Comparison of ENCODE assay signal across 17 cellular contexts in genomic region chr10:5970527-5970926, GRCh38. TPM values are rescaled to one million over a fixed set of nuclear protein-coding genes. Genes with fewer than 3 reads are reported as not detected.
DNase-seq lines count a peak whose midpoint lies in the region; ATAC-seq and TF ChIP-seq lines count a peak whose summit lies in the region.
"Had no signal": no experiment of that assay in that cellular context is flagged by ENCODE, and none has a peak within 500 bp of the region (broad histone marks: within the 10 kb centered on the region; RNA-seq: fewer than 3 reads in every experiment).

No MANE protein-coding gene starts in this region.

- ATAC-seq in activated T-cell treated with anti-CD3 and anti-CD28 coated beads, Interleukin-2, amount 50 U/mL, for 72 hours (replicated peaks in 1 of 2): no peak
- ATAC-seq in stimulated activated memory B cell treated with anti-CD40 and anti-IgM and Interleukin-4, amounts not matched to agents 10 μg/mL and 1 μg/mL and 100 μg/mL, for 72 hours: no peak
- ATAC-seq in GM21717 (IDR thresholded peaks at IDR 0.05; ENCODE audit: unreplicated experiment) (no peak), HG02759 (IDR thresholded peaks at IDR 0.05; ENCODE audit: unreplicated experiment) (no peak)

- DNase-seq in activated T-cell treated with anti-CD3 and anti-CD28 coated beads, Interleukin-2, amount 50 U/mL, for 72 hours: no peak
- DNase-seq in activated T-cell treated with anti-CD3 and anti-CD28 coated beads for 4 hours (no peak), RWPE1 (ENCODE audit: low spot score) (no peak), hepatocyte (ENCODE audit: low spot score) (no peak), dedifferentiated amniotic fluid mesenchymal stem cell (ENCODE audit: extremely low spot score) (no peak)
- DNase-seq: foreskin melanocyte, GDM1, NCI-H1105, NCI-H2107, NCI-H524, SHP77, substantia nigra had no signal

- no peaks in the 10 kb centered on the region for H3K9me3 Mint-ChIP-seq in activated T-cell treated with anti-CD3 and anti-CD28 coated beads, Interleukin-2, amount 50 U/mL, for 72 hours
- H3K9me3 Mint-ChIP-seq in stimulated activated memory B cell treated with anti-CD40 and anti-IgM and Interleukin-4, amounts not matched to agents 10 μg/mL and 1 μg/mL and 100 μg/mL, for 72 hours: no peaks in the 10 kb centered on the region

- peaks cover 3 to 6% of the 10 kb centered on the region in 2 donors for H3K36me3 Mint-ChIP-seq in activated T-cell treated with anti-CD3 and anti-CD28 coated beads, Interleukin-2, amount 50 U/mL, for 72 hours (ENCODE audit: insufficient read depth in 2 of 2)
- H3K36me3 Mint-ChIP-seq in stimulated activated memory B cell treated with anti-CD40 and anti-IgM and Interleukin-4, amounts not matched to agents 10 μg/mL and 1 μg/mL and 100 μg/mL, for 72 hours: peaks cover 9% of the 10 kb centered on the region

- POLR2A ChIA-PET in RWPE1 (lab: Yijun Ruan, JAX; ENCODE audit: low non-redundant PET): no interaction called here

- TF ChIP-seq CTCF in RWPE1 (conservative IDR thresholded peaks at IDR 0.05; ENCODE audit: low read depth) (no peak), hepatocyte (IDR thresholded peaks at IDR 0.05; ENCODE audit: poor library complexity) (no peak)

- H3K4me3 Mint-ChIP-seq in activated T-cell treated with anti-CD3 and anti-CD28 coated beads, Interleukin-2, amount 50 U/mL, for 72 hours: peak overlapping the region in 1 of 2 donors; percentile 80
- H3K4me3 Mint-ChIP-seq in stimulated activated memory B cell treated with anti-CD40 and anti-IgM and Interleukin-4, amounts not matched to agents 10 μg/mL and 1 μg/mL and 100 μg/mL, for 72 hours: no peak overlapping the region

- H3K27ac ChIP-seq in RWPE1 (peak overlapping the region; percentile 55), hepatocyte (peak overlapping the region; percentile 66)

- H3K36me3 ChIP-seq in hepatocyte (replicated peaks; ENCODE audit: insufficient read depth, low read depth): no peaks in the 10 kb centered on the region
- H3K36me3 ChIP-seq: BLaER1 treated with 17β-estradiol and CSF1 and Interleukin-3, amounts not matched to agents 10 nM and 100 nM; pancreas had no signal

- peak overlapping the region; percentile 8 for H3K27ac Mint-ChIP-seq in activated T-cell treated with anti-CD3 and anti-CD28 coated beads, Interleukin-2, amount 50 U/mL, for 72 hours
- H3K27ac Mint-ChIP-seq in stimulated activated memory B cell treated with anti-CD40 and anti-IgM and Interleukin-4, amounts not matched to agents 10 μg/mL and 1 μg/mL and 100 μg/mL, for 72 hours: peak overlapping the region; percentile 89

- no peaks in the 10 kb centered on the region for H4K20me1 ChIP-seq in hepatocyte (ENCODE audit: insufficient read depth, poor library complexity, severe bottlenecking)
- H4K20me1 ChIP-seq: BLaER1 treated with 17β-estradiol and CSF1 and Interleukin-3, amounts not matched to agents 10 nM and 100 nM had no signal

- no peaks in the 10 kb centered on the region for H3K27me3 Mint-ChIP-seq in activated T-cell treated with anti-CD3 and anti-CD28 coated beads, Interleukin-2, amount 50 U/mL, for 72 hours (ENCODE audit: low read depth)
- no peaks in the 10 kb centered on the region for H3K27me3 Mint-ChIP-seq in stimulated activated memory B cell treated with anti-CD40 and anti-IgM and Interleukin-4, amounts not matched to agents 10 μg/mL and 1 μg/mL and 100 μg/mL, for 72 hours

- peaks cover 3% of the 10 kb centered on the region for H3K4me1 ChIP-seq in hepatocyte (ENCODE audit: insufficient read depth)

- no peaks in the 10 kb centered on the region for H3K9me2 ChIP-seq in hepatocyte (replicated peaks; ENCODE audit: insufficient read depth)

- CTCF ChIA-PET in RWPE1 (lab: Yijun Ruan, JAX): interaction anchor here (0.6 kb wide), 1 partner anchor 11 kb away, joined by 3 read pairs; no protein-coding TSS in a partner anchor

- peaks cover 53% of the 10 kb centered on the region for H3K4me1 Mint-ChIP-seq in activated T-cell treated with anti-CD3 and anti-CD28 coated beads, Interleukin-2, amount 50 U/mL, for 72 hours (ENCODE audit: low read depth)
- peaks cover 39% of the 10 kb centered on the region for H3K4me1 Mint-ChIP-seq in stimulated activated memory B cell treated with anti-CD40 and anti-IgM and Interleukin-4, amounts not matched to agents 10 μg/mL and 1 μg/mL and 100 μg/mL, for 72 hours

- H3K27me3 ChIP-seq in hepatocyte: peaks cover 6% of the 10 kb centered on the region
- H3K27me3 ChIP-seq: BLaER1 treated with 17β-estradiol and CSF1 and Interleukin-3, amounts not matched to agents 10 nM and 100 nM; pancreas had no signal

- WGBS in hepatocyte (ENCODE audit: low lambda C conversion rate, missing lambda C conversion rate): 82% methylated on average over 3 of the region's 3 CpGs

- no peak overlapping the region for H3K4me3 ChIP-seq in hepatocyte
- H3K4me3 ChIP-seq: BLaER1 treated with 17β-estradiol and CSF1 and Interleukin-3, amounts not matched to agents 10 nM and 100 nM; pancreas had no signal

- no peak overlapping the region for H2AFZ ChIP-seq in hepatocyte

- no peak overlapping the region for H3K4me2 ChIP-seq in hepatocyte

- no peaks in the 10 kb centered on the region for H3K9me3 ChIP-seq in hepatocyte (ENCODE audit: low read depth)
- H3K9me3 ChIP-seq: BLaER1 treated with 17β-estradiol and CSF1 and Interleukin-3, amounts not matched to agents 10 nM and 100 nM; pancreas had no signal

- H3K79me2 ChIP-seq in hepatocyte: no peaks in the 10 kb centered on the region

RNA-seq across cellular contexts. Expression of gene IL15RA, which starts 6.8 kb away (rescaled TPM):
- total RNA-seq in activated T-cell treated with anti-CD3 and anti-CD28 coated beads, Interleukin-2, amount 50 U/mL, for 72 hours: 10 to 100 TPM; 23.7 to 30.0 TPM
- 2.4 and 4.1 TPM in 2 replicates for total RNA-seq in hepatocyte
- polyA plus RNA-seq in hepatocyte: 3.8 and 4.2 TPM in 2 replicates
